In the genomic region with DNA sequence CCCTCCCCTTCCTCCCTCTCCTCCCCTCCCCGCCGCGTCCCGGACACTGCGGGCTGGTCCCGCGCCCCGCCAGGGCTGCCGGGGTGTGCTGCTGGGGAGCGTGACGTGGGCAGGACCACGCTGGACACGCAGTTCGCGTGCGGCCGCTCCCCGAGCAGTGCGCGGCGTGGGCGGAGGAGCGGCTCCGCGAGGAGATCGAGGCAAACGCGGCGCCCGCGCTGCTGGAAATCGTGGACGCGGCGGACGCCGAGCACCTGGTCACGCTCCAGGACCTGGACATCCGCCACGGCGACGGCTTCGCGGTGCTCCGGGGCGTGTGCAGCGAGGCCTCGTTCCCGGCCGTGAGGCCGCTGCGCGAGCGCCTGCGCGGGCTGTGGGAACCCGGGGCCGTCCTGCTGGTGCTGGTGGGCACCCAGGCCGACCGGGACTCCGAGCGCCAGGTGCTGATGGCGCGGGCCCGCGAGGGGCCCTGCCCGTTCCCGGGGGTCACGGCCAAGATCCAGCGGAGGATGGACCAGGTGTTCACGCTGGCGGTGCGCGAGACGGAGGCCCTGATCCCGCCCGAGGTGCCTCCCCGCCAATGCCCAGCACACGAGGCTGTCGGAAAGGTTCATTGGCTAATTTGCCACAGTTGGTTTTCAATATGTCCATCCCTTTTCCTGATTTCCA, we compare ENCODE assay signal across 10 cellular contexts.
A peak's percentile ranks its signal among the peaks of the same experiment; 100 is the strongest.
DNase-seq lines count a peak whose midpoint lies in the region; TF ChIP-seq lines count a peak whose summit lies in the region.
"Had no signal": no experiment of that assay in that cellular context is flagged by ENCODE, and none has a peak within 500 bp of the region (broad histone marks: within the 10 kb centered on the region; RNA-seq: fewer than 3 reads in every experiment).

No MANE protein-coding gene starts in this region.

- no peak overlapping the region for H3K4me3 Mint-ChIP-seq in activated T-helper 2 cell treated with anti-CD3 and anti-CD28 coated beads, Interferon-gamma antibody, Interleukin-2, Interleukin-4, amounts not matched to agents 10 μg/mL and 5 μg/mL and 100 μg/mL, durations not matched to agents 14 hours and 24 hours and 36 hours (ENCODE audit: low read depth)

- TF ChIP-seq POLR2A in Peyer's patch (IDR thresholded peaks at IDR 0.05), result no peak

- H3K27ac ChIP-seq in ACC112 (ENCODE audit: low read depth, low read length), result peak overlapping the region; percentile 79
- peak overlapping the region; percentile 55 to 88 (median 72) for H3K27ac ChIP-seq in Peyer's patch
- H3K27ac ChIP-seq: KMS-11, neutrophil had no signal

- no peak for TF ChIP-seq CTCF in Peyer's patch (IDR thresholded peaks at IDR 0.05)
- no peak for TF ChIP-seq CTCF in foreskin fibroblast (IDR thresholded peaks at IDR 0.05; ENCODE audit: low read depth, low read length)
- TF ChIP-seq CTCF in GM10266 (IDR thresholded peaks at IDR 0.05; ENCODE audit: control insufficient read depth, insufficient read depth, low read depth, missing control alignments), result no peak

- intact Hi-C loops in activated T-helper 2 cell treated with anti-CD3 and anti-CD28 coated beads, Interferon-gamma antibody, Interleukin-2, Interleukin-4, amounts not matched to agents 10 μg/mL and 5 μg/mL and 100 μg/mL, durations not matched to agents 14 hours and 24 hours and 36 hours (cut with micrococcal nuclease), result no loop called here

- H3K27me3 ChIP-seq in ACC112 (ENCODE audit: insufficient read depth, low read length), result no peaks in the 10 kb centered on the region
- H3K27me3 ChIP-seq in Peyer's patch, result no peaks in the 10 kb centered on the region
- H3K27me3 ChIP-seq in neuron (ENCODE audit: insufficient read depth, low read length), result peaks cover 42% of the 10 kb centered on the region

- peaks cover 22% of the 10 kb centered on the region for H3K27me3 Mint-ChIP-seq in activated T-helper 2 cell treated with anti-CD3 and anti-CD28 coated beads, Interferon-gamma antibody, Interleukin-2, Interleukin-4, amounts not matched to agents 10 μg/mL and 5 μg/mL and 100 μg/mL, durations not matched to agents 14 hours and 24 hours and 36 hours (ENCODE audit: low read depth)

- no peak overlapping the region for H3K27ac Mint-ChIP-seq in activated T-helper 2 cell treated with anti-CD3 and anti-CD28 coated beads, Interferon-gamma antibody, Interleukin-2, Interleukin-4, amounts not matched to agents 10 μg/mL and 5 μg/mL and 100 μg/mL, durations not matched to agents 14 hours and 24 hours and 36 hours

- H3K36me3 ChIP-seq in ACC112 (ENCODE audit: insufficient read depth, low read length), result peaks cover 19% of the 10 kb centered on the region
- H3K36me3 ChIP-seq in Peyer's patch, result no peaks in the 10 kb centered on the region
- H3K36me3 ChIP-seq in neuron (ENCODE audit: insufficient read depth, low read length), result no peaks in the 10 kb centered on the region
- H3K36me3 ChIP-seq: neutrophil had no signal

- H2AFZ ChIP-seq in ACC112 (ENCODE audit: low read length, unreplicated experiment) (peak overlapping the region; percentile 80), neuron (ENCODE audit: low read depth, low read length) (no peak overlapping the region)

- peaks cover 20% of the 10 kb centered on the region for H3K4me1 ChIP-seq in ACC112 (ENCODE audit: control insufficient read depth, insufficient read depth, low read length, unreplicated experiment)
- H3K4me1 ChIP-seq in Peyer's patch, result peaks cover 0 to 5% (median 0%) of the 10 kb centered on the region in 4 donors
- no peaks in the 10 kb centered on the region for H3K4me1 ChIP-seq in neuron (ENCODE audit: insufficient read depth, low read length)

- no peaks in the 10 kb centered on the region for H3K36me3 Mint-ChIP-seq in activated T-helper 2 cell treated with anti-CD3 and anti-CD28 coated beads, Interferon-gamma antibody, Interleukin-2, Interleukin-4, amounts not matched to agents 10 μg/mL and 5 μg/mL and 100 μg/mL, durations not matched to agents 14 hours and 24 hours and 36 hours (ENCODE audit: low read depth)

- peaks cover 28% of the 10 kb centered on the region for H3K79me2 ChIP-seq in ACC112 (ENCODE audit: control insufficient read depth, insufficient read depth, low read length, unreplicated experiment)

- peaks cover 17% of the 10 kb centered on the region for H3K9me3 Mint-ChIP-seq in activated T-helper 2 cell treated with anti-CD3 and anti-CD28 coated beads, Interferon-gamma antibody, Interleukin-2, Interleukin-4, amounts not matched to agents 10 μg/mL and 5 μg/mL and 100 μg/mL, durations not matched to agents 14 hours and 24 hours and 36 hours

- DNase-seq in Peyer's patch, result peak in 1 of 3 donors; percentile 63
- DNase-seq in foreskin fibroblast, result peak in 1 of 2 donors; percentile 39
- no peak for DNase-seq in GM10266 (ENCODE audit: extremely low spot score)
- no peak for DNase-seq in NCI-H1436 (lab: John Stamatoyannopoulos, UW)
- DNase-seq in activated T-helper 2 cell treated with anti-CD3 and anti-CD28 coated beads, Interferon-gamma antibody, Interleukin-2, Interleukin-4, amounts not matched to agents 10 μg/mL and 5 μg/mL and 100 μg/mL, durations not matched to agents 14 hours and 24 hours and 36 hours (ENCODE audit: low spot score), result no peak
- DNase-seq in activated CD4-positive, CD25-positive, alpha-beta regulatory T cell (lab: John Stamatoyannopoulos, UW), result no peak

- H3K4me3 ChIP-seq in ACC112 (ENCODE audit: low read depth, low read length), result peak overlapping the region; percentile 81
- H3K4me3 ChIP-seq in Peyer's patch, result peak overlapping the region; percentile 18 to 58 (median 34)
- peak overlapping the region; percentile 48 to 62 for H3K4me3 ChIP-seq in foreskin fibroblast (ENCODE audit: low read depth in 1 of 2, low read length in 2 of 2)
- peak overlapping the region; percentile 24 for H3K4me3 ChIP-seq in neuron (ENCODE audit: low read length)

- H3K9me3 ChIP-seq in Peyer's patch, result peaks cover 0 to 12% (median 5%) of the 10 kb centered on the region in 4 donors
- H3K9me3 ChIP-seq in neuron (ENCODE audit: low read length), result peaks cover 16% of the 10 kb centered on the region

- no peaks in the 10 kb centered on the region for H3K4me1 Mint-ChIP-seq in activated T-helper 2 cell treated with anti-CD3 and anti-CD28 coated beads, Interferon-gamma antibody, Interleukin-2, Interleukin-4, amounts not matched to agents 10 μg/mL and 5 μg/mL and 100 μg/mL, durations not matched to agents 14 hours and 24 hours and 36 hours (ENCODE audit: low read depth)

Comparison
In these comparisons a context has a peak if more than half of its experiments do, and no peak if none do; other contexts are left out.
1. H3K4me3 ChIP-seq: peak in every context shown above with its lines; median percentile 81 in ACC112; 55 in foreskin fibroblast; 34 in Peyer's patch; 24 in neuron.